5 cellular contexts compared by ENCODE assay signal in genomic region chr3:64601824-64602223, GRCh38.
"Had no signal": no experiment of that assay in that cellular context is flagged by ENCODE, and none has a peak within 500 bp of the region (broad histone marks: within the 10 kb centered on the region; RNA-seq: fewer than 3 reads in every experiment).

No MANE protein-coding gene starts in this region.

- H3K4me3 ChIP-seq: GM23338 had no signal

- H3K9me3 Mint-ChIP-seq: GM23338, H9 had no signal

- H3K4me1 Mint-ChIP-seq: GM23338 had no signal

- DNase-seq: H9, HCEC 1CT, IMR-90, KBM-7 had no signal

- H3K27ac Mint-ChIP-seq: GM23338, H9 had no signal

- ATAC-seq: GM23338 had no signal

- H3K4me3 Mint-ChIP-seq: GM23338, H9 had no signal
